ENCODE assay signal across 16 cellular contexts in the genomic region with DNA sequence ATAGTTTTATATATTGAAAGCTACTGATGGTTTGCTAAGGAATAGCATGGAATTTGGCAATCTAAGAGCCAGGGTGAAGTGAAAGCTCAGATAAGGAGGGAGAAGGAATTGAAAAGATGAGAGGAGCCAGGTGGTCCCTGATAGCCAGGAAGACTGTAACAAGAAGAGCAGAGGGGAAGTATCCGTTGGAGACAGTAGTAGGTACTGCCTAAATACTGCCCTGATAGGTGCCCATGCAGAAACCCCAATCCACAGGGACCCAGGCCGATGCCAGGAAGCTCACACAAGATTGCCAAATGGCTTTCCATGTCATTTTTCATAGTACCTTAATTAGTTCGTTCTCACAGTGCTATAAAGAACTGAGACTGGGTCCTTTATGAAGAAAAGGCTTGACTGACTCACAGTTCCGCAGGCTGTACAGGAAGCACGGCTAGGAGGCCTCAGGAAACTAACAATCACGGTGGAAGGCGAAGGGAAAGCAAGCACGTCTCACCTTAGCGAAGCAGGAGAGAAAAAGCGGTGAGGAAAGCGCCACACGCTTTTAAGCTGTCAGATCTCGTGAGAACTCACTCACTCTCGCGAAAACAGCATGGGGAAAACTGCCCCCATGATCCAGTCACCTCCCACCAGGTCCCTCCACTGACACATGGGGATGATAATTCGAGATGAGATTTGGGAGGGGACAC. TPM values are rescaled to one million over a fixed set of nuclear protein-coding genes. Genes with fewer than 3 reads are reported as not detected.
DNase-seq lines count a peak whose midpoint lies in the region; ATAC-seq and TF ChIP-seq lines count a peak whose summit lies in the region.
"Had no signal": no experiment of that assay in that cellular context is flagged by ENCODE, and none has a peak within 500 bp of the region (broad histone marks: within the 10 kb centered on the region; RNA-seq: fewer than 3 reads in every experiment).

No MANE protein-coding gene starts in this region.

- H3K9me3 Mint-ChIP-seq in T-cell: peaks cover 0 to 2% (median 0%) of the 10 kb centered on the region in 3 donors
- no peaks in the 10 kb centered on the region for H3K9me3 Mint-ChIP-seq in dendritic cell treated with granulocyte-macrophage colony-stimulating factor and Interleukin-4, amounts not matched to agents 40 ng/mL and 50 ng/mL, for 4 days
- no peaks in the 10 kb centered on the region for H3K9me3 Mint-ChIP-seq in stimulated activated naive CD8-positive, alpha-beta T cell treated with anti-CD3 and anti-CD28 coated beads, Interleukin-15, amount 100 ng/mL, for 72 hours

- POLR2A ChIA-PET in T-cell (lab: Charles Lee): no interaction called here

- H3K36me3 Mint-ChIP-seq in T-cell: no peaks in the 10 kb centered on the region
- no peaks in the 10 kb centered on the region for H3K36me3 Mint-ChIP-seq in dendritic cell treated with granulocyte-macrophage colony-stimulating factor and Interleukin-4, amounts not matched to agents 40 ng/mL and 50 ng/mL, for 4 days (ENCODE audit: low read depth)

- peak overlapping the region in 1 of 2 donors; percentile 79 for H3K27ac Mint-ChIP-seq in T-cell
- H3K27ac Mint-ChIP-seq in dendritic cell treated with granulocyte-macrophage colony-stimulating factor and Interleukin-4, amounts not matched to agents 40 ng/mL and 50 ng/mL, for 4 days: no peak overlapping the region
- peak overlapping the region in 1 of 2 donors; percentile 60 for H3K27ac Mint-ChIP-seq in stimulated activated naive CD8-positive, alpha-beta T cell treated with anti-CD3 and anti-CD28 coated beads, Interleukin-15, amount 100 ng/mL, for 72 hours

- peak overlapping the region; percentile 54 to 72 (median 64) for H3K4me3 Mint-ChIP-seq in T-cell
- peak overlapping the region; percentile 70 for H3K4me3 Mint-ChIP-seq in dendritic cell treated with granulocyte-macrophage colony-stimulating factor and Interleukin-4, amounts not matched to agents 40 ng/mL and 50 ng/mL, for 4 days
- peak overlapping the region; percentile 64 to 73 for H3K4me3 Mint-ChIP-seq in stimulated activated naive CD8-positive, alpha-beta T cell treated with anti-CD3 and anti-CD28 coated beads, Interleukin-15, amount 100 ng/mL, for 72 hours

- H3K27me3 ChIP-seq in breast epithelium: no peaks in the 10 kb centered on the region

- no peak for TF ChIP-seq CTCF in breast epithelium (IDR thresholded peaks at IDR 0.05)

- H3K9me3 ChIP-seq in breast epithelium: no peaks in the 10 kb centered on the region

- H3K4me1 ChIP-seq in breast epithelium: no peaks in the 10 kb centered on the region

- no peak overlapping the region for H3K4me3 ChIP-seq in breast epithelium

- intact Hi-C loops in dendritic cell treated with granulocyte-macrophage colony-stimulating factor and Interleukin-4, amounts not matched to agents 40 ng/mL and 50 ng/mL, for 4 days (cut with micrococcal nuclease): no loop called here
- intact Hi-C loops in breast epithelium (cut with DNase I; ENCODE audit: low total_unique reads): no loop called here

- ATAC-seq in T-cell (replicated peaks in 1 of 4): peak in 1 of 4 experiments; percentile 28
- peak; percentile 33 for ATAC-seq in stimulated activated naive CD8-positive, alpha-beta T cell treated with anti-CD3 and anti-CD28 coated beads, Interleukin-15, amount 100 ng/mL, for 72 hours
- ATAC-seq: activated CD4-positive, CD25-positive, alpha-beta regulatory T cell treated with anti-CD3 and anti-CD28 coated beads, Interleukin-2, amount 50 U/mL, for 24 hours had no signal

- no peaks in the 10 kb centered on the region for H3K27me3 Mint-ChIP-seq in T-cell
- no peaks in the 10 kb centered on the region for H3K27me3 Mint-ChIP-seq in dendritic cell treated with granulocyte-macrophage colony-stimulating factor and Interleukin-4, amounts not matched to agents 40 ng/mL and 50 ng/mL, for 4 days
- H3K27me3 Mint-ChIP-seq in stimulated activated naive CD8-positive, alpha-beta T cell treated with anti-CD3 and anti-CD28 coated beads, Interleukin-15, amount 100 ng/mL, for 72 hours: no peaks in the 10 kb centered on the region

- no peak for TF ChIP-seq POLR2A in breast epithelium (IDR thresholded peaks at IDR 0.05)

- H3K4me1 Mint-ChIP-seq in T-cell: peaks cover 10 to 18% (median 14%) of the 10 kb centered on the region in 3 donors
- peaks cover 19% of the 10 kb centered on the region for H3K4me1 Mint-ChIP-seq in dendritic cell treated with granulocyte-macrophage colony-stimulating factor and Interleukin-4, amounts not matched to agents 40 ng/mL and 50 ng/mL, for 4 days (ENCODE audit: low read depth)
- H3K4me1 Mint-ChIP-seq in stimulated activated naive CD8-positive, alpha-beta T cell treated with anti-CD3 and anti-CD28 coated beads, Interleukin-15, amount 100 ng/mL, for 72 hours: peaks cover 11% of the 10 kb centered on the region

- no peak overlapping the region for H3K27ac ChIP-seq in breast epithelium

- CTCF ChIA-PET in T-cell (lab: Charles Lee): no interaction called here

- peak; percentile 19 for DNase-seq in stimulated activated CD4-positive, alpha-beta T cell treated with anti-CD3 and anti-CD28 coated beads, Interleukin-15, amount 100 ng/mL, for 24 hours
- no peak for DNase-seq in stimulated activated CD4-positive, alpha-beta T cell treated with anti-CD3 and anti-CD28 coated beads, Interleukin-4, amount 100 ng/mL, for 4 hours
- DNase-seq in T-cell (peak in 1 of 34 experiments; percentile 8), activated gamma-delta T cell treated with Interleukin-2 at 50 U/mL for 16 hours (no peak), breast epithelium (ENCODE audit: low spot score in 2 of 2) (no peak), HPDE6-E6E7 (ENCODE audit: extremely low spot score) (no peak)
- DNase-seq in stimulated activated naive CD8-positive, alpha-beta T cell treated with anti-CD3 and anti-CD28 coated beads, Interleukin-15, amount 100 ng/mL, for 72 hours: no peak
- DNase-seq: AML-193, anterior cingulate cortex, cortex of kidney, EL, NCI-H1694 treated with DMSO at 0.1 percent for 48 hours had no signal

- no peaks in the 10 kb centered on the region for H3K36me3 ChIP-seq in breast epithelium

RNA-seq across cellular contexts. Expression of a gene that starts 13.0 kb away (rescaled TPM):
- total RNA-seq in T-cell: under 1 TPM in 3 of 5 donors, not detected in 2; 0.10 to 0.22 (median 0.19) TPM
- under 1 TPM in 1 of 3 donors, not detected in 2; 0.16 TPM for total RNA-seq in breast epithelium
- total RNA-seq: SK-MEL-5, subcutaneous adipose tissue had no signal

RNA-seq across cellular contexts. Expression of a gene that starts 19.3 kb away (rescaled TPM):
- total RNA-seq in T-cell (not detected), breast epithelium (not detected)
- total RNA-seq: SK-MEL-5, subcutaneous adipose tissue had no signal
